9 cellular contexts compared by ENCODE assay signal in genomic region chr5:111755942-111756353, GRCh38. TPM values are rescaled to one million over a fixed set of nuclear protein-coding genes. Genes with fewer than 3 reads are reported as not detected.
DNase-seq lines count a peak whose midpoint lies in the region; ATAC-seq and TF ChIP-seq lines count a peak whose summit lies in the region.
"Had no signal": no experiment of that assay in that cellular context is flagged by ENCODE, and none has a peak within 500 bp of the region (broad histone marks: within the 10 kb centered on the region; RNA-seq: fewer than 3 reads in every experiment).

No MANE protein-coding gene starts in this region.

- H2BK15ac ChIP-seq in IMR-90 (ENCODE audit: low read depth, low read length) = peak overlapping the region; percentile 82; the same call in 2 of the 3 replicates

- H3K4me3 ChIP-seq in BJ (ENCODE audit: low read depth, low read length) (peak overlapping the region; percentile 73), IMR-90 (ENCODE audit: insufficient read depth, low read depth, low read length) (peak overlapping the region; percentile 95), iPS-18c (ENCODE audit: insufficient read depth, low read depth, low read length) (peak overlapping the region; percentile 78), thoracic aorta (peak overlapping the region; percentile 77), lower leg skin (ENCODE audit: low read depth, poor library complexity, severe bottlenecking) (no peak overlapping the region)

- peak overlapping the region; percentile 65; the same call in 1 of the 2 replicates for H2BK20ac ChIP-seq in IMR-90 (ENCODE audit: low read depth, low read length)

- H3K9me3 ChIP-seq in IMR-90 (ENCODE audit: control insufficient read depth, insufficient read depth, low read length) = no peaks in the 10 kb centered on the region
- H3K9me3 ChIP-seq in iPS-18c (ENCODE audit: control insufficient read depth, insufficient read depth, low read length) = no peaks in the 10 kb centered on the region
- no peaks in the 10 kb centered on the region for H3K9me3 ChIP-seq in thoracic aorta
- H3K9me3 ChIP-seq: pancreas had no signal

- H4K5ac ChIP-seq in IMR-90 (ENCODE audit: low read depth, low read length) = peak overlapping the region; percentile 73; the same call in 1 of the 2 replicates

- H3K9me1 ChIP-seq in IMR-90 (ENCODE audit: insufficient read depth, low read length) = peaks cover 2% of the 10 kb centered on the region; the same call in 1 of the 2 replicates

- TF ChIP-seq POLR2A in IMR-90 (IDR thresholded peaks at IDR 0.05; ENCODE audit: low read depth, low read length) (no peak), lower leg skin (IDR thresholded peaks at IDR 0.05) (no peak)

- peak overlapping the region; percentile 88 for H3K4me2 ChIP-seq in IMR-90 (ENCODE audit: low read depth, low read length)

- peaks cover 2% of the 10 kb centered on the region for H3K4me1 ChIP-seq in IMR-90 (ENCODE audit: control insufficient read depth, insufficient read depth, low read length)
- peaks cover 17 to 24% of the 10 kb centered on the region in 2 donors for H3K4me1 ChIP-seq in thoracic aorta (ENCODE audit: control insufficient read depth in 1 of 2, low read depth in 2 of 2)

- H4K8ac ChIP-seq in IMR-90 (ENCODE audit: low read depth in 2 of 2, low read length in 2 of 2) = peak overlapping the region; percentile 65 to 76; a peak in 3 of 4 replicates

- H3K4ac ChIP-seq in IMR-90 (ENCODE audit: low read depth, low read length) = peak overlapping the region; percentile 86; the same call in 1 of the 2 replicates

- H3K79me1 ChIP-seq in IMR-90 (ENCODE audit: low read depth in 1 of 2, low read length in 2 of 2) = peaks cover 5 to 29% of the 10 kb centered on the region in 2 experiments

- peaks cover 5% of the 10 kb centered on the region for H3K36me3 Mint-ChIP-seq in activated T-helper 17 cell treated with anti-CD3 and anti-CD28 coated beads, Interleukin-2, amount 50 U/mL, for 72 hours (ENCODE audit: low read depth)

- H2AK9ac ChIP-seq in IMR-90 (replicated peaks; ENCODE audit: low read depth, low read length, poor library complexity) = no peak overlapping the region

- peak overlapping the region; percentile 71 for H2BK120ac ChIP-seq in IMR-90 (ENCODE audit: low read depth, low read length)

- H3K4me3 Mint-ChIP-seq in activated T-helper 17 cell treated with anti-CD3 and anti-CD28 coated beads, Interleukin-2, amount 50 U/mL, for 72 hours = peak overlapping the region; percentile 82

- no peaks in the 10 kb centered on the region; the same call in 1 of the 2 replicates for H3K36me3 ChIP-seq in BJ (ENCODE audit: control insufficient read depth, insufficient read depth, low read length)
- no peaks in the 10 kb centered on the region for H3K36me3 ChIP-seq in IMR-90 (ENCODE audit: control insufficient read depth, insufficient read depth, low read length)
- H3K36me3 ChIP-seq in thoracic aorta = no peaks in the 10 kb centered on the region
- H3K36me3 ChIP-seq: pancreas had no signal

- TF ChIP-seq CTCF in BJ (IDR thresholded peaks at IDR 0.05; ENCODE audit: insufficient read depth, low read depth, low read length) = 0 out of 2 replicates have a peak, but pooled peaks have one; percentile 7
- TF ChIP-seq CTCF in IMR-90 (conservative IDR thresholded peaks at IDR 0.05; ENCODE audit: low read depth, low read length) = 0 out of 2 replicates have a peak, but pooled peaks have one; percentile 5
- no peak for TF ChIP-seq CTCF in thoracic aorta (IDR thresholded peaks at IDR 0.05)
- TF ChIP-seq CTCF in lower leg skin (IDR thresholded peaks at IDR 0.05) = no peak

- peak overlapping the region; percentile 96 for H3K14ac ChIP-seq in IMR-90 (replicated peaks; ENCODE audit: low read depth, low read length)

- H3K18ac ChIP-seq in IMR-90 (ENCODE audit: low read depth, low read length) = peak overlapping the region; percentile 92; the same call in 1 of the 2 replicates

- DNase-seq in BJ (ENCODE audit: low read depth) (no peak), IMR-90 (peak; percentile 67), thoracic aorta (ENCODE audit: low spot score) (no peak), lower leg skin (ENCODE audit: low spot score in 2 of 2) (no peak)
- DNase-seq: pancreas had no signal

- H3K9me3 Mint-ChIP-seq in activated T-helper 17 cell treated with anti-CD3 and anti-CD28 coated beads, Interleukin-2, amount 50 U/mL, for 72 hours = no peaks in the 10 kb centered on the region

- H3K4me1 Mint-ChIP-seq in activated T-helper 17 cell treated with anti-CD3 and anti-CD28 coated beads, Interleukin-2, amount 50 U/mL, for 72 hours = no peaks in the 10 kb centered on the region

- intact Hi-C loops in IMR-90 (cut with micrococcal nuclease) = loop anchor here (1.0 to 10.0 kb wide), 5 partner anchors 114 to 991 kb away; no protein-coding TSS in a partner anchor
- intact Hi-C loops in lower leg skin (cut with DNase I; ENCODE audit: low total_unique reads) = no loop called here

- ATAC-seq in IMR-90 (ENCODE audit: low read depth) = no peak
- ATAC-seq in activated T-helper 17 cell treated with anti-CD3 and anti-CD28 coated beads, Interleukin-2, amount 50 U/mL, for 72 hours (replicated peaks) = no peak
- no peak for ATAC-seq in thoracic aorta (ENCODE audit: insufficient number of reproducible peaks, low FRiP score, low read depth)
- no peak for ATAC-seq in GM19463 (IDR thresholded peaks at IDR 0.05; ENCODE audit: unreplicated experiment)
- ATAC-seq in HG02840 (IDR thresholded peaks at IDR 0.05; ENCODE audit: low FRiP score, unreplicated experiment) = no peak

- H3K27ac ChIP-seq in IMR-90 (ENCODE audit: insufficient read depth, low read length) (peak overlapping the region; percentile 93; the same call in 1 of the 2 replicates), thoracic aorta (no peak overlapping the region)

- in situ Hi-C loops in IMR-90 (cut with MboI; ENCODE audit: low sequenced_read_pairs) = no loop called here

- H3K56ac ChIP-seq in IMR-90 (ENCODE audit: extremely low read depth, insufficient read depth, low read length) = peak overlapping the region; percentile 97; the same call in 1 of the 2 replicates

- POLR2A ChIA-PET in BJ (lab: Charles Lee) (no interaction called here), IMR-90 (lab: Charles Lee; ENCODE audit: unreplicated experiment) (no interaction called here)

- no peak for TF ChIP-seq RAD21 in IMR-90 (IDR thresholded peaks at IDR 0.05; ENCODE audit: low read length)

- no peak overlapping the region for H3K27ac Mint-ChIP-seq in activated T-helper 17 cell treated with anti-CD3 and anti-CD28 coated beads, Interleukin-2, amount 50 U/mL, for 72 hours

- peak overlapping the region; percentile 80; the same call in 1 of the 2 replicates for H4K91ac ChIP-seq in IMR-90 (ENCODE audit: insufficient read depth, low read depth, low read length)

- no peaks in the 10 kb centered on the region for H4K20me1 ChIP-seq in IMR-90 (ENCODE audit: insufficient read depth, low read length)

- no TSS peak for BruUV-seq in IMR-90 (replicated peaks; lab: Mats Ljungman, UMichigan)

- peak overlapping the region; percentile 97 for H2BK5ac ChIP-seq in IMR-90 (ENCODE audit: low read depth, low read length, poor library complexity, severe bottlenecking)

- H2AFZ ChIP-seq in IMR-90 (replicated peaks; ENCODE audit: low read length, poor library complexity) = no peak overlapping the region

- H3K27me3 ChIP-seq in BJ (ENCODE audit: control insufficient read depth, insufficient read depth, low read length) = no peaks in the 10 kb centered on the region
- no peaks in the 10 kb centered on the region for H3K27me3 ChIP-seq in IMR-90 (ENCODE audit: control insufficient read depth, insufficient read depth, low read length)
- H3K27me3 ChIP-seq in thoracic aorta (replicated peaks; ENCODE audit: insufficient read depth) = no peaks in the 10 kb centered on the region
- H3K27me3 ChIP-seq: pancreas had no signal

- peaks cover 8% of the 10 kb centered on the region for H3K27me3 Mint-ChIP-seq in activated T-helper 17 cell treated with anti-CD3 and anti-CD28 coated beads, Interleukin-2, amount 50 U/mL, for 72 hours

- no CpG with 5 or more reads among the region's 5 CpGs for WGBS in IMR-90 (ENCODE audit: extremely low coverage in 2 of 2, insufficient read length in 1 of 2), 2 experiments
- 3 to 7% methylated on average over 5 of the region's 5 CpGs for whole genome bisulfite sequencing in lower leg skin, 2 donors

- H2AK5ac ChIP-seq in IMR-90 (ENCODE audit: low read depth, low read length) = peak overlapping the region; percentile 11; the same call in 1 of the 2 replicates

- CTCF ChIA-PET in BJ (lab: Yijun Ruan, JAX) = interaction anchor here (1.4 to 2.6 kb wide), 2 partner anchors 12 to 224 kb away, joined by 4 to 6 read pairs; no protein-coding TSS in a partner anchor
- CTCF ChIA-PET in IMR-90 (lab: Yijun Ruan, JAX) = no interaction called here

- H3K23ac ChIP-seq in IMR-90 (ENCODE audit: low read depth, low read length) = peak overlapping the region; percentile 99

- dilution Hi-C loops in IMR-90 (cut with HindIII; ENCODE audit: low sequenced_read_pairs, unreplicated experiment) = no loop called here

- H3K9ac ChIP-seq in IMR-90 (ENCODE audit: low read depth, low read length) = peak overlapping the region; percentile 99

TF ChIP-seq in IMR-90, 13 proteins besides CTCF, POLR2A, EP300 and RAD21:
- TF ChIP-seq BHLHE40 (IDR thresholded peaks at IDR 0.05; ENCODE audit: low read depth, low read length) (no peak), CEBPB (IDR thresholded peaks at IDR 0.05; ENCODE audit: low read depth, low read length) (peak; percentile 40)
TF ChIP-seq in IMR-90: peak in this region for 1.

RNA-seq across cellular contexts. Expression of gene NREP, which starts 1.0 kb away (rescaled TPM):
- polyA plus RNA-seq in BJ (2011; rRNA removed) = 387 and 609 TPM in 2 replicates
- polyA minus RNA-seq in BJ (2011; rRNA and poly(A)+ RNA removed) = 227 and 255 TPM in 2 replicates
- total RNA-seq in IMR-90 (2012; rRNA removed) = 178 and 234 TPM in 2 replicates
- 246 and 277 TPM in 2 replicates for polyA plus RNA-seq in IMR-90 (2012; rRNA removed)
- 42.7 and 48.6 TPM in 2 replicates for polyA plus RNA-seq in IMR-90 (2012; cell fraction: cytosol; rRNA removed)
- polyA plus RNA-seq in IMR-90 (2012; cell fraction: nucleus; rRNA removed; ENCODE audit: low replicate concordance) = 62.1 and 406 TPM in 2 replicates
- 10 to 100 TPM in 1 of 2 donors, 1 to 10 TPM in 1; 8.5 to 18.2 TPM for total RNA-seq in activated T-helper 17 cell treated with anti-CD3 and anti-CD28 coated beads, Interleukin-2, amount 50 U/mL, for 72 hours
- total RNA-seq in thoracic aorta = 10 to 100 TPM; 15.3 to 18.0 TPM
- total RNA-seq in lower leg skin = 1 to 10 TPM; 2.2 to 7.3 (median 2.4) TPM

Comparison
In these comparisons a context has a peak if more than half of its experiments do, and no peak if none do; other contexts are left out.
1. CTCF ChIP-seq: peak in BJ (single experiment) and IMR-90 (single experiment); none in thoracic aorta (single experiment) and lower leg skin (0 of 3).